24 cellular contexts compared by ENCODE assay signal in the genomic region with DNA sequence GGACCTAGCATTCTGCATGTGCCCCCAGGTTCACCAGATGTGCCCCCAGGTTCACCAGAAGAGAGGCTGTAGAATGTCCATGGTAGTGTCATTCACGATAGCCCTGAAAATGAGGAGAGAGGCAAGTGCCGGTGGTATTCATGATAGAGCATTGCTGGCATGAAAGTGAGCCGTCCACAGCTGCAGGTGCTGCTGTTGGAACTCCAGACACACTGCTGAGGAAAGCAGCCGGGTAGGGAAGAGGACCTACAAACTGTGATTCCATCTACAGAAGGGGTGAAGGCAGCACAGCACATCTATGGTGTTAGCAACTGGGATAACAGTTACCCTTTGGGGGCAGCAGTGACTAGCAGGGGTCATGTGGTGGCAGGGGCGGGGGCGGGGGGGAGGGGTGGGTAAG.
"Had no signal": no experiment of that assay in that cellular context is flagged by ENCODE, and none has a peak within 500 bp of the region (broad histone marks: within the 10 kb centered on the region; RNA-seq: fewer than 3 reads in every experiment).

No MANE protein-coding gene starts in this region.

- H3K4me1 Mint-ChIP-seq: naive thymus-derived CD4-positive, alpha-beta T cell had no signal

- H3K4me1 ChIP-seq: breast epithelium, pancreas, prostate gland, suprapubic skin, tibial artery had no signal

- H3K36me3 ChIP-seq: breast epithelium, esophagus squamous epithelium, pancreas, prostate gland, suprapubic skin, tibial artery had no signal

- H3K9me3 Mint-ChIP-seq: activated CD8-positive, alpha-beta T cell treated with anti-CD3 and anti-CD28 coated beads for 36 hours; activated naive CD4-positive, alpha-beta T cell treated with anti-CD3 and anti-CD28 coated beads, Interleukin-2, amount 50 U/mL, for 72 hours; central memory CD8-positive, alpha-beta T cell; mesothelial cell of epicardium; stimulated activated naive B cell treated with anti-CD40 and anti-IgM and Interleukin-4, amounts not matched to agents 10 μg/mL and 1 μg/mL and 100 μg/mL, for 72 hours had no signal

- H3K4me3 Mint-ChIP-seq: activated CD8-positive, alpha-beta T cell treated with anti-CD3 and anti-CD28 coated beads for 36 hours; activated T-cell treated with anti-CD3 and anti-CD28 coated beads, Interleukin-2, amount 50 U/mL, for 72 hours; central memory CD8-positive, alpha-beta T cell; mesothelial cell of epicardium; naive thymus-derived CD4-positive, alpha-beta T cell; stimulated activated naive B cell treated with anti-CD40 and anti-IgM and Interleukin-4, amounts not matched to agents 10 μg/mL and 1 μg/mL and 100 μg/mL, for 72 hours had no signal

- DNase-seq: activated CD4-positive, alpha-beta T cell treated with anti-CD3 and anti-CD28 coated beads, Interleukin-2, amount 50 U/mL, for 1 hour; activated CD8-positive, alpha-beta T cell treated with anti-CD3 and anti-CD28 coated beads for 36 hours; activated naive CD4-positive, alpha-beta T cell; activated T-cell treated with anti-CD3 and anti-CD28 coated beads for 4 hours; activated T-cell treated with anti-CD3 and anti-CD28 coated beads, Interleukin-2, amount 50 U/mL, for 72 hours; dermis blood vessel endothelial cell; effector CD8-positive, alpha-beta T cell; esophagus squamous epithelium; foreskin melanocyte; islet precursor cell; mammary epithelial cell; naive thymus-derived CD4-positive, alpha-beta T cell; pancreas; stimulated activated CD4-positive, alpha-beta T cell treated with anti-CD3 and anti-CD28 coated beads, Interleukin-15, amount 100 ng/mL, for 24 hours; stimulated activated CD4-positive, alpha-beta T cell treated with anti-CD3 and anti-CD28 coated beads, Interleukin-2, amount 100 ng/mL, for 24 hours; stimulated activated naive B cell treated with anti-CD40 and anti-IgM and Interleukin-4, amounts not matched to agents 10 μg/mL and 1 μg/mL and 100 μg/mL, for 72 hours; T-helper 2 cell; tibial artery had no signal

- H3K4me3 ChIP-seq: breast epithelium, esophagus squamous epithelium, pancreas, prostate gland, suprapubic skin, tibial artery had no signal

- H3K36me3 Mint-ChIP-seq: activated naive CD4-positive, alpha-beta T cell treated with anti-CD3 and anti-CD28 coated beads, Interleukin-2, amount 50 U/mL, for 72 hours; mesothelial cell of epicardium had no signal

- H3K27me3 ChIP-seq: breast epithelium, esophagus squamous epithelium, pancreas, suprapubic skin, tibial artery had no signal

- H3K27ac Mint-ChIP-seq: activated CD8-positive, alpha-beta T cell treated with anti-CD3 and anti-CD28 coated beads for 36 hours; activated naive CD4-positive, alpha-beta T cell treated with anti-CD3 and anti-CD28 coated beads, Interleukin-2, amount 50 U/mL, for 72 hours; activated T-cell treated with anti-CD3 and anti-CD28 coated beads, Interleukin-2, amount 50 U/mL, for 72 hours; mesothelial cell of epicardium; naive thymus-derived CD4-positive, alpha-beta T cell; stimulated activated naive B cell treated with anti-CD40 and anti-IgM and Interleukin-4, amounts not matched to agents 10 μg/mL and 1 μg/mL and 100 μg/mL, for 72 hours had no signal

- ATAC-seq: activated CD8-positive, alpha-beta T cell treated with anti-CD3 and anti-CD28 coated beads for 36 hours; activated naive CD4-positive, alpha-beta T cell treated with anti-CD3 and anti-CD28 coated beads, Interleukin-2, amount 50 U/mL, for 72 hours; activated T-cell treated with anti-CD3 and anti-CD28 coated beads, Interleukin-2, amount 50 U/mL, for 72 hours; naive thymus-derived CD4-positive, alpha-beta T cell; pancreas; stimulated activated naive B cell treated with anti-CD40 and anti-IgM and Interleukin-4, amounts not matched to agents 10 μg/mL and 1 μg/mL and 100 μg/mL, for 72 hours had no signal

- H3K9me3 ChIP-seq: breast epithelium, esophagus squamous epithelium, pancreas, prostate gland, suprapubic skin, tibial artery had no signal

- H3K27ac ChIP-seq: breast epithelium, esophagus squamous epithelium, pancreas, prostate gland, suprapubic skin, tibial artery had no signal

- H3K27me3 Mint-ChIP-seq: activated CD8-positive, alpha-beta T cell treated with anti-CD3 and anti-CD28 coated beads for 36 hours; central memory CD8-positive, alpha-beta T cell; naive thymus-derived CD4-positive, alpha-beta T cell; stimulated activated naive B cell treated with anti-CD40 and anti-IgM and Interleukin-4, amounts not matched to agents 10 μg/mL and 1 μg/mL and 100 μg/mL, for 72 hours had no signal
